Comparison of ENCODE assay signal across 23 cellular contexts in genomic region chr7:51451751-51452465, GRCh38.
DNase-seq lines count a peak whose midpoint lies in the region; ATAC-seq and TF ChIP-seq lines count a peak whose summit lies in the region.
"Had no signal": no experiment of that assay in that cellular context is flagged by ENCODE, and none has a peak within 500 bp of the region (broad histone marks: within the 10 kb centered on the region; RNA-seq: fewer than 3 reads in every experiment).

No MANE protein-coding gene starts in this region.

- no peak overlapping the region for H3K23ac ChIP-seq in H9 (ENCODE audit: insufficient read length, low read depth, low read length)
- H3K23ac ChIP-seq in mesendoderm (ENCODE audit: low read length) = no peak overlapping the region

- H3K27me3 Mint-ChIP-seq in Caco-2 (ENCODE audit: insufficient read depth, unreplicated experiment) (no peaks in the 10 kb centered on the region), H9 (ENCODE audit: low read depth) (peaks cover 17% of the 10 kb centered on the region), T-cell (peaks cover 2 to 9% of the 10 kb centered on the region in 2 donors)
- H3K27me3 Mint-ChIP-seq: activated naive CD8-positive, alpha-beta T cell treated with anti-CD3 and anti-CD28 coated beads, Interleukin-2, amount 50 U/mL, for 24 hours had no signal

- intact Hi-C loops in Caco-2 (cut with micrococcal nuclease; ENCODE audit: unreplicated experiment) = loop anchor here (5.0 to 10.0 kb wide), 2 partner anchors 135 to 193 kb away; no protein-coding TSS in a partner anchor

- H3K18ac ChIP-seq in H9 (ENCODE audit: insufficient read length, low read depth, low read length) (no peak overlapping the region), mesendoderm (ENCODE audit: low read length) (no peak overlapping the region)

- H2BK12ac ChIP-seq in H9 (ENCODE audit: insufficient read length, low read depth, low read length) = no peak overlapping the region

- no TSS peak for BruUV-seq in Caco-2 (replicated peaks; lab: Mats Ljungman, UMichigan)

- H2BK15ac ChIP-seq in H9 (ENCODE audit: low read depth, low read length) (no peak overlapping the region), mesendoderm (replicated peaks; ENCODE audit: low read depth) (no peak overlapping the region)

- H4K20me1 ChIP-seq in H9 (ENCODE audit: control insufficient read depth, insufficient read depth, insufficient read length) = no peaks in the 10 kb centered on the region

- H3K36me3 Mint-ChIP-seq in Caco-2 (ENCODE audit: insufficient read depth, unreplicated experiment) (no peaks in the 10 kb centered on the region), H9 (ENCODE audit: insufficient read depth in 1 of 3, low read depth in 3 of 3) (peaks cover 0 to 5% (median 3%) of the 10 kb centered on the region in 3 experiments; a peak in 2 of 7 replicates), T-cell (no peaks in the 10 kb centered on the region)
- H3K36me3 Mint-ChIP-seq: mesothelial cell of epicardium, natural killer cell had no signal

- no peak overlapping the region for H3T11ph ChIP-seq in H9 (ENCODE audit: low read length)

- H3K36me3 ChIP-seq in Caco-2 (ENCODE audit: control insufficient read depth, insufficient read depth, low read length) (no peaks in the 10 kb centered on the region), RWPE2 (ENCODE audit: low read depth) (no peaks in the 10 kb centered on the region), mesendoderm (ENCODE audit: control insufficient read depth, insufficient read depth, low read length) (no peaks in the 10 kb centered on the region)
- H3K36me3 ChIP-seq: prostate gland, tibial artery had no signal

- H4K8ac ChIP-seq in H9 (replicated peaks; ENCODE audit: insufficient read length, low read depth, low read length) = no peak overlapping the region
- no peak overlapping the region for H4K8ac ChIP-seq in mesendoderm (ENCODE audit: low read depth, low read length)

- H3K27ac ChIP-seq in H9 (ENCODE audit: insufficient read length, low read depth, low read length) (no peak overlapping the region), RWPE2 (ENCODE audit: poor library complexity, severe bottlenecking) (no peak overlapping the region), mesendoderm (ENCODE audit: low read depth, low read length) (no peak overlapping the region)
- H3K27ac ChIP-seq: body of pancreas, prostate gland, tibial artery had no signal

- H3K27me3 ChIP-seq in Caco-2 (replicated peaks; ENCODE audit: control insufficient read depth, insufficient read depth, low read length) (no peaks in the 10 kb centered on the region), H9 (ENCODE audit: insufficient read depth, low read length) (no peaks in the 10 kb centered on the region), RWPE2 (ENCODE audit: insufficient read depth, poor library complexity, severe bottlenecking) (peaks cover 5% of the 10 kb centered on the region), mesendoderm (ENCODE audit: insufficient read depth, low read length, poor library complexity) (no peaks in the 10 kb centered on the region)
- H3K27me3 ChIP-seq: body of pancreas, tibial artery had no signal

- H4K5ac ChIP-seq in H9 (ENCODE audit: insufficient read length, low read depth, low read length) (no peak overlapping the region), mesendoderm (ENCODE audit: low read length) (no peak overlapping the region)

- H3K79me1 ChIP-seq in H9 (ENCODE audit: insufficient read depth, low read depth, low read length, poor library complexity, severe bottlenecking) = no peaks in the 10 kb centered on the region
- no peaks in the 10 kb centered on the region for H3K79me1 ChIP-seq in mesendoderm (ENCODE audit: low read length)

- DNase-seq in Caco-2 (peak; percentile 63 to 65), H9 (peak; percentile 80), RWPE2 (ENCODE audit: low spot score) (no peak), mesendoderm (peak; percentile 81), putamen (ENCODE audit: low spot score) (no peak), T-cell (no peak)
- DNase-seq: activated CD4-positive, alpha-beta T cell treated with anti-CD3 and anti-CD28 coated beads, Interleukin-2, amount 10 ng/mL, durations not matched to agents 7 days and 5 days; activated effector memory CD4-positive, alpha-beta T cell treated with anti-CD3 and anti-CD28 coated beads, Interleukin-2, amount 50 U/mL, for 16 hours; activated naive CD8-positive, alpha-beta T cell treated with anti-CD3 and anti-CD28 coated beads, Interleukin-2, amount 50 U/mL, for 24 hours; body of pancreas; effector CD4-positive, alpha-beta T cell; natural killer cell; NCI-H1694 treated with DMSO at 0.1 percent for 48 hours; NCI-H510A; OCI-M1; SIG-M5; small intestine; stimulated activated naive CD4-positive, alpha-beta T cell treated with Interleukin-2 at 50 U/mL for 16 hours; T-helper 17 cell; tibial artery had no signal

- no peak overlapping the region for H3K56ac ChIP-seq in H9 (ENCODE audit: insufficient read length, low read depth, low read length)
- no peak overlapping the region for H3K56ac ChIP-seq in mesendoderm (ENCODE audit: low read length)

- H3K4me3 Mint-ChIP-seq in Caco-2 (ENCODE audit: unreplicated experiment) (no peak overlapping the region), H9 (no peak overlapping the region), T-cell (no peak overlapping the region)
- H3K4me3 Mint-ChIP-seq: activated CD4-positive, alpha-beta T cell treated with anti-CD3 and anti-CD28 coated beads, Interleukin-2, amount 10 ng/mL, durations not matched to agents 7 days and 5 days; activated naive CD8-positive, alpha-beta T cell treated with anti-CD3 and anti-CD28 coated beads, Interleukin-2, amount 50 U/mL, for 24 hours; mesothelial cell of epicardium; natural killer cell; T-helper 17 cell had no signal

- H4K91ac ChIP-seq in H9 (ENCODE audit: insufficient read length, low read depth, low read length) = no peak overlapping the region

- H3K4me3 ChIP-seq in Caco-2 (ENCODE audit: low read depth, low read length) (no peak overlapping the region), RWPE2 (ENCODE audit: severe bottlenecking) (no peak overlapping the region), mesendoderm (ENCODE audit: low read length) (no peak overlapping the region)
- H3K4me3 ChIP-seq: body of pancreas, prostate gland, tibial artery had no signal

- H3K14ac ChIP-seq in H9 (ENCODE audit: insufficient read depth, low read length) = no peak overlapping the region; the same call in 1 of the 2 replicates

- POLR2A ChIA-PET in Caco-2 (lab: Charles Lee) (no interaction called here), T-cell (lab: Charles Lee) (no interaction called here)

- no peak overlapping the region for H3K4me2 ChIP-seq in H9 (ENCODE audit: insufficient read depth, insufficient read length, low read length)
- no peak overlapping the region for H3K4me2 ChIP-seq in mesendoderm (ENCODE audit: low read length)

- H3K9me3 ChIP-seq in Caco-2 (no peaks in the 10 kb centered on the region), H9 (ENCODE audit: control insufficient read depth, low read depth, low read length) (no peaks in the 10 kb centered on the region), RWPE2 (ENCODE audit: severe bottlenecking) (no peaks in the 10 kb centered on the region)
- H3K9me3 ChIP-seq: body of pancreas, prostate gland, tibial artery had no signal

- H3K4me1 Mint-ChIP-seq in Caco-2 (ENCODE audit: low read depth, unreplicated experiment) (peaks cover 9% of the 10 kb centered on the region), H9 (peaks cover 45 to 48% of the 10 kb centered on the region in 2 experiments), T-cell (no peaks in the 10 kb centered on the region)
- H3K4me1 Mint-ChIP-seq: activated CD4-positive, alpha-beta T cell treated with anti-CD3 and anti-CD28 coated beads, Interleukin-2, amount 10 ng/mL, durations not matched to agents 7 days and 5 days; activated naive CD8-positive, alpha-beta T cell treated with anti-CD3 and anti-CD28 coated beads, Interleukin-2, amount 50 U/mL, for 24 hours; natural killer cell; T-helper 17 cell had no signal

- no CpG with 5 or more reads among the region's 10 CpGs for WGBS in H9 (ENCODE audit: extremely low coverage, insufficient read length, low lambda C conversion rate)
- no CpG with 5 or more reads among the region's 10 CpGs for WGBS in mesendoderm (ENCODE audit: extremely low coverage, insufficient coverage, low lambda C conversion rate)

- H2BK5ac ChIP-seq in H9 (ENCODE audit: insufficient read length, low read length) (no peak overlapping the region), mesendoderm (ENCODE audit: low read length) (no peak overlapping the region)

- peak; percentile 30 to 71 for TF ChIP-seq CTCF in Caco-2 (IDR thresholded peaks at IDR 0.05; ENCODE audit: insufficient read depth in 1 of 2, low read depth in 1 of 2, low read length in 1 of 2, severe bottlenecking in 1 of 2, unreplicated experiment in 1 of 2)
- TF ChIP-seq CTCF in H9 (conservative IDR thresholded peaks at IDR 0.05) = peak; percentile 67
- no peak for TF ChIP-seq CTCF in RWPE2 (IDR thresholded peaks at IDR 0.05; ENCODE audit: poor library complexity, severe bottlenecking)

- H3K4ac ChIP-seq in H9 (ENCODE audit: low read depth, low read length) (no peak overlapping the region), mesendoderm (ENCODE audit: low read depth, low read length) (no peak overlapping the region)

- H2BK20ac ChIP-seq in H9 (ENCODE audit: low read depth, low read length, poor library complexity, severe bottlenecking) = no peak overlapping the region

- no peak overlapping the region for H2AK5ac ChIP-seq in H9 (ENCODE audit: insufficient read length, low read length)
- H2AK5ac ChIP-seq in mesendoderm (ENCODE audit: low read length) = no peak overlapping the region

- H3K79me2 ChIP-seq in H9 (ENCODE audit: insufficient read depth, low read length) (no peaks in the 10 kb centered on the region), mesendoderm (ENCODE audit: control insufficient read depth, insufficient read depth, low read length) (no peaks in the 10 kb centered on the region)

- ATAC-seq in RWPE2 (ENCODE audit: low read depth) = peak; percentile 36; the same call in 2 of the 3 replicates
- ATAC-seq in GM21528 (IDR thresholded peaks at IDR 0.05; ENCODE audit: low FRiP score, unreplicated experiment) = no peak
- no peak for ATAC-seq in T-cell (replicated peaks in 1 of 4)
- ATAC-seq: activated naive CD8-positive, alpha-beta T cell treated with anti-CD3 and anti-CD28 coated beads, Interleukin-2, amount 50 U/mL, for 24 hours; body of pancreas; natural killer cell; T-helper 17 cell had no signal

- H3K9ac ChIP-seq in H9 (ENCODE audit: extremely low read depth, insufficient read length, low read length) (no peak overlapping the region), mesendoderm (ENCODE audit: low read length) (no peak overlapping the region)

- H3K4me1 ChIP-seq in Caco-2 = peaks cover 13% of the 10 kb centered on the region; the same call in 1 of the 2 replicates
- peaks cover 5% of the 10 kb centered on the region; the same call in 1 of the 2 replicates for H3K4me1 ChIP-seq in H9 (ENCODE audit: insufficient read depth, low read length)
- no peaks in the 10 kb centered on the region for H3K4me1 ChIP-seq in RWPE2 (ENCODE audit: insufficient read depth, poor library complexity, severe bottlenecking)
- peaks cover 5% of the 10 kb centered on the region for H3K4me1 ChIP-seq in mesendoderm (ENCODE audit: control insufficient read depth, low read depth, low read length)
- H3K4me1 ChIP-seq: body of pancreas, prostate gland, tibial artery had no signal

- H2AFZ ChIP-seq in H9 (ENCODE audit: low read length) = no peak overlapping the region

- H3K9me3 Mint-ChIP-seq in Caco-2 (ENCODE audit: unreplicated experiment) (no peaks in the 10 kb centered on the region), H9 (no peaks in the 10 kb centered on the region), T-cell (no peaks in the 10 kb centered on the region)
- H3K9me3 Mint-ChIP-seq: activated CD4-positive, alpha-beta T cell treated with anti-CD3 and anti-CD28 coated beads, Interleukin-2, amount 10 ng/mL, durations not matched to agents 7 days and 5 days; activated naive CD8-positive, alpha-beta T cell treated with anti-CD3 and anti-CD28 coated beads, Interleukin-2, amount 50 U/mL, for 24 hours; mesothelial cell of epicardium had no signal

- H3K27ac Mint-ChIP-seq in Caco-2 (ENCODE audit: unreplicated experiment) (peak overlapping the region; percentile 58), H9 (peak overlapping the region in 1 of 3 experiments; percentile 1; a peak in 2 of 7 replicates), T-cell (no peak overlapping the region)
- H3K27ac Mint-ChIP-seq: activated CD4-positive, alpha-beta T cell treated with anti-CD3 and anti-CD28 coated beads, Interleukin-2, amount 10 ng/mL, durations not matched to agents 7 days and 5 days; activated naive CD8-positive, alpha-beta T cell treated with anti-CD3 and anti-CD28 coated beads, Interleukin-2, amount 50 U/mL, for 24 hours; mesothelial cell of epicardium; natural killer cell; T-helper 17 cell had no signal

- H2BK120ac ChIP-seq in H9 (ENCODE audit: low read depth, low read length, poor library complexity, severe bottlenecking) = no peak overlapping the region
- no peak overlapping the region for H2BK120ac ChIP-seq in mesendoderm (ENCODE audit: low read depth, low read length)

- CTCF ChIA-PET in Caco-2 (lab: Charles Lee) = interaction anchor here (0.5 to 1.4 kb wide), 5 partner anchors 14 to 533 kb away, joined by 3 to 4 read pairs (median 4); no protein-coding TSS in a partner anchor
- CTCF ChIA-PET in T-cell (lab: Charles Lee) = no interaction called here

- H3K23me2 ChIP-seq in H9 (ENCODE audit: insufficient read length, low read depth, low read length, poor library complexity, severe bottlenecking) = no peaks in the 10 kb centered on the region

Comparison
In these comparisons a context has a peak if more than half of its experiments do, and no peak if none do; other contexts are left out.
1. DNase-seq: peak in Caco-2 (2 of 2), H9 (single experiment) and mesendoderm (single experiment); none in RWPE2 (single experiment), putamen (single experiment) and T-cell (0 of 34).